Comparison of ENCODE assay signal across 9 cellular contexts in the genomic region with DNA sequence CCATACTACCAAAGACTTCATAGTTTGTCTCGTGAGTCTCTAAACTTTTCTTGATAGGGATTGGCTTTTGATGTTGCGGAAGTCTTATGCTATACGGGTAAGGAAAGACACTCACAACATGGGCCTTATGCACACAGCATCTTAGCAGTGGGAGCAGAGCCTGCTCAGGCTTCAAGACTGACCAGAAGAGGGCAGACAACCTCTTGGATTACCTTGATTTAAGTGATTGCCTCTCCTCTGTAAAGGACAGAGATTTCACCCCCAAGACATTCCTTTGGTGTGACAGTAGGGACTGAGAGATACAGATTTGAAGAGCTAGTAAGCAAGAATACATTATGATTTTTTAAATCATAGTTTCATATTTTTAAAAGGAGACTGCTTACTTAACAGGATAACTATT.
DNase-seq lines count a peak whose midpoint lies in the region; ATAC-seq and TF ChIP-seq lines count a peak whose summit lies in the region.
"Had no signal": no experiment of that assay in that cellular context is flagged by ENCODE, and none has a peak within 500 bp of the region (broad histone marks: within the 10 kb centered on the region; RNA-seq: fewer than 3 reads in every experiment).

No MANE protein-coding gene starts in this region.

- no peaks in the 10 kb centered on the region for H3K9me3 Mint-ChIP-seq in Caco-2 (ENCODE audit: unreplicated experiment)

- H3K4me1 Mint-ChIP-seq in Caco-2 (ENCODE audit: low read depth, unreplicated experiment), result peaks cover 6% of the 10 kb centered on the region

- peak overlapping the region; percentile 49 for H3K27ac Mint-ChIP-seq in Caco-2 (ENCODE audit: unreplicated experiment)

- no peak overlapping the region for H3K4me3 Mint-ChIP-seq in Caco-2 (ENCODE audit: unreplicated experiment)

- intact Hi-C loops in Caco-2 (cut with micrococcal nuclease; ENCODE audit: unreplicated experiment) (loop anchor here (1.0 to 10.0 kb wide), 7 partner anchors 15 to 551 kb away; a partner anchor contains a TSS), thyroid gland (cut with DNase I) (no loop called here)

- H3K27me3 ChIP-seq in Caco-2 (replicated peaks; ENCODE audit: control insufficient read depth, insufficient read depth, low read length) (no peaks in the 10 kb centered on the region), thyroid gland (no peaks in the 10 kb centered on the region)

- peak; percentile 64 for ATAC-seq in GM19372 (IDR thresholded peaks at IDR 0.05; ENCODE audit: low read depth, unreplicated experiment)

- TF ChIP-seq CTCF in Caco-2 (IDR thresholded peaks at IDR 0.05; ENCODE audit: insufficient read depth in 1 of 2, low read depth in 1 of 2, low read length in 1 of 2, severe bottlenecking in 1 of 2, unreplicated experiment in 1 of 2) (peak; percentile 60 to 75), LNCAP (IDR thresholded peaks at IDR 0.05) (peak; percentile 81), thyroid gland (IDR thresholded peaks at IDR 0.05) (peak in 2 of 6 experiments; percentile 13)

- no peak overlapping the region for H3K27ac ChIP-seq in thyroid gland
- H3K27ac ChIP-seq: skin epidermis had no signal

- H3K4me3 ChIP-seq in Caco-2 (ENCODE audit: low read depth, low read length), result no peak overlapping the region
- no peak overlapping the region for H3K4me3 ChIP-seq in thyroid gland (replicated peaks in 1 of 3)
- H3K4me3 ChIP-seq: skin epidermis had no signal

- no peaks in the 10 kb centered on the region for H3K27me3 Mint-ChIP-seq in Caco-2 (ENCODE audit: insufficient read depth, unreplicated experiment)

- H3K4me1 ChIP-seq in Caco-2 (peaks cover 4% of the 10 kb centered on the region; the same call in 1 of the 2 replicates), thyroid gland (peaks cover 5% of the 10 kb centered on the region in 2 donors)

- POLR2A ChIA-PET in Caco-2 (lab: Charles Lee), result no interaction called here

- H3K9me3 ChIP-seq in Caco-2 (0 out of 2 replicates have a peak, but pooled peaks cover 3% of the 10 kb centered on the region), thyroid gland (no peaks in the 10 kb centered on the region)

- TF ChIP-seq POLR2A in thyroid gland (IDR thresholded peaks at IDR 0.05), result no peak

- H3K36me3 ChIP-seq in Caco-2 (ENCODE audit: control insufficient read depth, insufficient read depth, low read length), result no peaks in the 10 kb centered on the region
- H3K36me3 ChIP-seq in thyroid gland, result no peaks in the 10 kb centered on the region

- peak; percentile 73 to 74 for DNase-seq in Caco-2
- peak; percentile 3 for DNase-seq in activated CD4-positive, alpha-beta T cell treated with anti-CD3 and anti-CD28 coated beads, Interleukin-2, amount 50 U/mL, for 1 hour
- peak; percentile 34 for DNase-seq in glomerular visceral epithelial cell (ENCODE audit: extremely low spot score)
- peak; percentile 23 for DNase-seq in stimulated activated CD4-positive, alpha-beta T cell treated with anti-CD3 and anti-CD28 coated beads, Interleukin-4, amount 100 ng/mL, for 24 hours
- no peak for DNase-seq in epidermal melanocyte (ENCODE audit: insufficient read length, low spot score)
- DNase-seq in thyroid gland, result no peak

- WGBS in thyroid gland, 2 donors, result 53 to 58% methylated on average over 3 of the region's 3 CpGs

- no peaks in the 10 kb centered on the region for H3K36me3 Mint-ChIP-seq in Caco-2 (ENCODE audit: insufficient read depth, unreplicated experiment)

- no TSS peak for BruUV-seq in Caco-2 (replicated peaks; lab: Mats Ljungman, UMichigan)

- CTCF ChIA-PET in Caco-2 (lab: Charles Lee), result interaction anchor here (0.6 to 1.0 kb wide), 10 partner anchors 12 to 894 kb away, joined by 3 to 12 read pairs (median 3); no protein-coding TSS in a partner anchor

Comparison
In these comparisons a context has a peak if more than half of its experiments do, and no peak if none do; other contexts are left out.
1. DNase-seq: peak in Caco-2 (2 of 2), activated CD4-positive, alpha-beta T cell treated with anti-CD3 and anti-CD28 coated beads, Interleukin-2, amount 50 U/mL, for 1 hour (single experiment), glomerular visceral epithelial cell (single experiment) and stimulated activated CD4-positive, alpha-beta T cell treated with anti-CD3 and anti-CD28 coated beads, Interleukin-4, amount 100 ng/mL, for 24 hours (single experiment); none in epidermal melanocyte (single experiment) and thyroid gland (0 of 2).